ENCODE assay signal across 1 cellular context in the genomic region with DNA sequence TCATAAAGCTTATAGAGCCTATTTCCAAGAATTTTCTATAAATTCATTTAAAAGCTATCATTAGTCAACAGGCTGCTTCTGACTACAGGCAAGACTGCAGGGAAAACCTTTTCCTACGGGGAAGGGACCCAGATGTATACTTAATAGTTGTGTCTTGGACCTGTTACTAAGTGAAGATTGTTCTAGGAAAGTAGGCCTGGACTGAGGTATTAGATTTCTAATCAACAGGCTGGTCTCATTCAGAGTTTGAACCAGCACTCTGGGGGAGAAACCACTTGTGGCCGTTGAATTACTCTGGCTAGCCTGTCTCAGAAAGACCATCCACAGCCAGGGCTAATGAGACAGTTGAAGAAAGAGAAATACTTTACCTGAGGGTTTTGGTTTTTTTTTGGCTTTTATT.
TF ChIP-seq lines count a peak whose summit lies in the region.

No MANE protein-coding gene starts in this region.

TF ChIP-seq in HepG2, 621 proteins besides CTCF, POLR2A, EP300 and RAD21 (continued from another document):
- TF ChIP-seq PRPF4 (IDR thresholded peaks at IDR 0.05; ENCODE audit: low read depth, low read length, poor library complexity, severe bottlenecking) (no peak), ZNF160 (CRISPR knock-in tag; IDR thresholded peaks at IDR 0.05) (no peak), SMAD9 (CRISPR knock-in tag; IDR thresholded peaks at IDR 0.05) (no peak), BHLHE40 (IDR thresholded peaks at IDR 0.05; ENCODE audit: low read length) (no peak), CEBPB (IDR thresholded peaks at IDR 0.05; ENCODE audit: borderline replicate concordance, low read depth, low read length) (no peak), PCBP1 (IDR thresholded peaks at IDR 0.05; ENCODE audit: borderline replicate concordance, low read depth, low read length) (no peak), ZNF367 (CRISPR knock-in tag; IDR thresholded peaks at IDR 0.05; ENCODE audit: borderline replicate concordance) (no peak), JUN (CRISPR knock-in tag; IDR thresholded peaks at IDR 0.05) (no peak), ZMAT3 (CRISPR knock-in tag; conservative IDR thresholded peaks at IDR 0.05) (no peak)
- TF ChIP-seq, protein P1, sequence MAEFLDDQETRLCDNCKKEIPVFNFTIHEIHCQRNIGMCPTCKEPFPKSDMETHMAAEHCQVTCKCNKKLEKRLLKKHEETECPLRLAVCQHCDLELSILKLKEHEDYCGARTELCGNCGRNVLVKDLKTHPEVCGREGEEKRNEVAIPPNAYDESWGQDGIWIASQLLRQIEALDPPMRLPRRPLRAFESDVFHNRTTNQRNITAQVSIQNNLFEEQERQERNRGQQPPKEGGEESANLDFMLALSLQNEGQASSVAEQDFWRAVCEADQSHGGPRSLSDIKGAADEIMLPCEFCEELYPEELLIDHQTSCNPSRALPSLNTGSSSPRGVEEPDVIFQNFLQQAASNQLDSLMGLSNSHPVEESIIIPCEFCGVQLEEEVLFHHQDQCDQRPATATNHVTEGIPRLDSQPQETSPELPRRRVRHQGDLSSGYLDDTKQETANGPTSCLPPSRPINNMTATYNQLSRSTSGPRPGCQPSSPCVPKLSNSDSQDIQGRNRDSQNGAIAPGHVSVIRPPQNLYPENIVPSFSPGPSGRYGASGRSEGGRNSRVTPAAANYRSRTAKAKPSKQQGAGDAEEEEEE (CRISPR knock-in tag; IDR thresholded peaks at IDR 0.05; ENCODE audit: borderline replicate concordance) = no peak
- TF ChIP-seq, protein P2, sequence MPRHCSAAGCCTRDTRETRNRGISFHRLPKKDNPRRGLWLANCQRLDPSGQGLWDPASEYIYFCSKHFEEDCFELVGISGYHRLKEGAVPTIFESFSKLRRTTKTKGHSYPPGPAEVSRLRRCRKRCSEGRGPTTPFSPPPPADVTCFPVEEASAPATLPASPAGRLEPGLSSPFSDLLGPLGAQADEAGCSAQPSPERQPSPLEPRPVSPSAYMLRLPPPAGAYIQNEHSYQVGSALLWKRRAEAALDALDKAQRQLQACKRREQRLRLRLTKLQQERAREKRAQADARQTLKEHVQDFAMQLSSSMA (CRISPR knock-in tag; IDR thresholded peaks at IDR 0.05) = no peak
- TF ChIP-seq, protein P3, sequence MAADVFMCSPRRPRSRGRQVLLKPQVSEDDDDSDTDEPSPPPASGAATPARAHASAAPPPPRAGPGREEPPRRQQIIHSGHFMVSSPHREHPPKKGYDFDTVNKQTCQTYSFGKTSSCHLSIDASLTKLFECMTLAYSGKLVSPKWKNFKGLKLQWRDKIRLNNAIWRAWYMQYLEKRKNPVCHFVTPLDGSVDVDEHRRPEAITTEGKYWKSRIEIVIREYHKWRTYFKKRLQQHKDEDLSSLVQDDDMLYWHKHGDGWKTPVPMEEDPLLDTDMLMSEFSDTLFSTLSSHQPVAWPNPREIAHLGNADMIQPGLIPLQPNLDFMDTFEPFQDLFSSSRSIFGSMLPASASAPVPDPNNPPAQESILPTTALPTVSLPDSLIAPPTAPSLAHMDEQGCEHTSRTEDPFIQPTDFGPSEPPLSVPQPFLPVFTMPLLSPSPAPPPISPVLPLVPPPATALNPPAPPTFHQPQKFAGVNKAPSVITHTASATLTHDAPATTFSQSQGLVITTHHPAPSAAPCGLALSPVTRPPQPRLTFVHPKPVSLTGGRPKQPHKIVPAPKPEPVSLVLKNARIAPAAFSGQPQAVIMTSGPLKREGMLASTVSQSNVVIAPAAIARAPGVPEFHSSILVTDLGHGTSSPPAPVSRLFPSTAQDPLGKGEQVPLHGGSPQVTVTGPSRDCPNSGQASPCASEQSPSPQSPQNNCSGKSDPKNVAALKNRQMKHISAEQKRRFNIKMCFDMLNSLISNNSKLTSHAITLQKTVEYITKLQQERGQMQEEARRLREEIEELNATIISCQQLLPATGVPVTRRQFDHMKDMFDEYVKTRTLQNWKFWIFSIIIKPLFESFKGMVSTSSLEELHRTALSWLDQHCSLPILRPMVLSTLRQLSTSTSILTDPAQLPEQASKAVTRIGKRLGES (CRISPR knock-in tag; IDR thresholded peaks at IDR 0.05; ENCODE audit: borderline replicate concordance) = no peak
